22 cellular contexts compared by ENCODE assay signal in the genomic region with DNA sequence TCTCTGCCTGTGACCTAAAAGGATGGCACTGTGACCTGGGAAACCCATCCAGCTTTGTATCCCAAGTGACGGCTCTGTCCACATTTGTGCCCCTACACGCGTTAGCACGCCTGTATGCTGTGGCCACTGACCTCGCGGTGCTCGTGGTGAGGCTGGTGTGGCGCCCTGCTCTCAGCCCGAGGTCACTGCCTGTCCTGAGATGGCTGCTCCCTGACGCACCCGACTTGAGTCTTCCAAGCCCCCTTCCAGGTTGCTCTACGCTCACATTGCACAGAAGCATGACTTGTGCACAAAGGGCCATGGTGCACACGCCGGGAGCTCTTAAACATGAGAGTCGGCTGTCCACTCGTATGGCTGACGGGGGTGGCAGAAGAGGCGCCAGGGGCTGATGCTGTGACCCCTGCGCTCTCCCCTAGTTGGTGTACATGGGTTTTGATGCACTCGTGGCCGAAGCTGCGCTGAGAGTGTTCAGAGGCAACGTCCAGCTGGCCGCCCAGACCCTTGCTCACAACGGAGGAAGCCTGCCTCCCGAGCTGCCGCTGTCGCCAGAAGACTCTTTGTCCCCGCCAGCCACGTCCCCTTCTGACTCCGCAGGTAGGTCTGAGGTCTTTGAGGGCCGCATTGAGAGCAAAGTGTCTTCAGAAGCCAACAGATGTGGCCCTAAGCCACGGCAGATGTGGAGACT. TPM values are rescaled to one million over a fixed set of nuclear protein-coding genes. Genes with fewer than 3 reads are reported as not detected.
DNase-seq lines count a peak whose midpoint lies in the region; ATAC-seq and TF ChIP-seq lines count a peak whose summit lies in the region.
"Had no signal": no experiment of that assay in that cellular context is flagged by ENCODE, and none has a peak within 500 bp of the region (broad histone marks: within the 10 kb centered on the region; RNA-seq: fewer than 3 reads in every experiment).

No MANE protein-coding gene starts in this region.

- no peak overlapping the region for H3K4me3 Mint-ChIP-seq in natural killer cell treated with Interleukin-12 subunit alpha and Interleukin-12 subunit beta and Interleukin-15 and Interleukin-18, amount 100 ng/mL, for 72 hours
- H3K4me3 Mint-ChIP-seq in natural killer cell (no peak overlapping the region), T-helper 17 cell (no peak overlapping the region)
- H3K4me3 Mint-ChIP-seq in T-helper 2 cell treated with Interferon-gamma antibody and Interleukin-4, amounts not matched to agents 5 μg/mL and 100 μg/mL, for 36 hours = no peak overlapping the region

- H3K27ac ChIP-seq in Peyer's patch = no peak overlapping the region
- no peak overlapping the region for H3K27ac ChIP-seq in neuronal stem cell (replicated peaks; ENCODE audit: low read length)
- H3K27ac ChIP-seq in upper lobe of right lung = no peak overlapping the region
- H3K27ac ChIP-seq: A549, PC-9, RWPE1 had no signal

- no peak overlapping the region for H2BK15ac ChIP-seq in neuronal stem cell (ENCODE audit: low read length)

- DNase-seq in natural killer cell treated with Interleukin-12 subunit alpha and Interleukin-12 subunit beta and Interleukin-15 and Interleukin-18, amount 100 ng/mL, for 72 hours (ENCODE audit: low spot score) = peak; percentile 42
- DNase-seq in natural killer cell (no peak), Peyer's patch (peak in 2 of 3 donors; percentile 40 to 44), neuronal stem cell (ENCODE audit: low spot score) (no peak), upper lobe of right lung (peak; percentile 55), T-helper 17 cell (no peak)
- no peak for DNase-seq in stimulated activated CD8-positive, alpha-beta memory T cell treated with anti-CD3 and anti-CD28 coated beads, Interleukin-4, amount 100 ng/mL, for 48 hours
- DNase-seq in T-helper 2 cell treated with Interferon-gamma antibody and Interleukin-4, amounts not matched to agents 5 μg/mL and 100 μg/mL, for 36 hours (ENCODE audit: low spot score) = no peak
- DNase-seq: BE2C, DMS79, MM.1S, NCI-H1048, NCI-H1436, NCI-H187 treated with DMSO at 0.1 percent for 48 hours, NCI-H2227 treated with DMSO at 0.1 percent for 48 hours, NCI-H510A, NCI-H748 treated with DMSO at 0.1 percent for 48 hours, PC-9, SIG-M5, SK-N-SH had no signal

- peaks cover 0 to 9% of the 10 kb centered on the region in 2 donors for H3K4me1 Mint-ChIP-seq in natural killer cell treated with Interleukin-12 subunit alpha and Interleukin-12 subunit beta and Interleukin-15 and Interleukin-18, amount 100 ng/mL, for 72 hours (ENCODE audit: low read depth in 2 of 2)
- peaks cover 4 to 20% of the 10 kb centered on the region in 2 donors for H3K4me1 Mint-ChIP-seq in natural killer cell
- peaks cover 24% of the 10 kb centered on the region for H3K4me1 Mint-ChIP-seq in T-helper 17 cell
- H3K4me1 Mint-ChIP-seq in T-helper 2 cell treated with Interferon-gamma antibody and Interleukin-4, amounts not matched to agents 5 μg/mL and 100 μg/mL, for 36 hours (ENCODE audit: low read depth) = no peaks in the 10 kb centered on the region

- no peaks in the 10 kb centered on the region for H3K27me3 Mint-ChIP-seq in natural killer cell treated with Interleukin-12 subunit alpha and Interleukin-12 subunit beta and Interleukin-15 and Interleukin-18, amount 100 ng/mL, for 72 hours
- H3K27me3 Mint-ChIP-seq in natural killer cell (ENCODE audit: low read depth in 2 of 2) (no peaks in the 10 kb centered on the region), T-helper 17 cell (no peaks in the 10 kb centered on the region)
- H3K27me3 Mint-ChIP-seq in T-helper 2 cell treated with Interferon-gamma antibody and Interleukin-4, amounts not matched to agents 5 μg/mL and 100 μg/mL, for 36 hours (ENCODE audit: low read depth) = peaks cover 6% of the 10 kb centered on the region

- no peak overlapping the region for H3K4me2 ChIP-seq in neuronal stem cell (ENCODE audit: insufficient read depth, low read length, poor library complexity, severe bottlenecking)
- H3K4me2 ChIP-seq: A549, PC-9, SK-N-SH had no signal

- no peaks in the 10 kb centered on the region for H3K9me3 Mint-ChIP-seq in natural killer cell treated with Interleukin-12 subunit alpha and Interleukin-12 subunit beta and Interleukin-15 and Interleukin-18, amount 100 ng/mL, for 72 hours
- no peaks in the 10 kb centered on the region for H3K9me3 Mint-ChIP-seq in natural killer cell
- H3K9me3 Mint-ChIP-seq in T-helper 2 cell treated with Interferon-gamma antibody and Interleukin-4, amounts not matched to agents 5 μg/mL and 100 μg/mL, for 36 hours = no peaks in the 10 kb centered on the region

- H2AK5ac ChIP-seq in neuronal stem cell (ENCODE audit: low read depth, low read length) = no peak overlapping the region

- ATAC-seq in natural killer cell treated with Interleukin-12 subunit alpha and Interleukin-12 subunit beta and Interleukin-15 and Interleukin-18, amount 100 ng/mL, for 72 hours = no peak
- no peak for ATAC-seq in natural killer cell
- ATAC-seq in upper lobe of right lung = no peak
- no peak for ATAC-seq in T-helper 17 cell
- ATAC-seq: A549 had no signal

- no peak overlapping the region for H4K91ac ChIP-seq in neuronal stem cell (ENCODE audit: low read depth, low read length, poor library complexity)

- no peaks in the 10 kb centered on the region for H3K36me3 Mint-ChIP-seq in natural killer cell treated with Interleukin-12 subunit alpha and Interleukin-12 subunit beta and Interleukin-15 and Interleukin-18, amount 100 ng/mL, for 72 hours
- H3K36me3 Mint-ChIP-seq in natural killer cell (peaks cover 16% of the 10 kb centered on the region), T-helper 17 cell (ENCODE audit: low read depth) (peaks cover 5% of the 10 kb centered on the region)
- peaks cover 29% of the 10 kb centered on the region for H3K36me3 Mint-ChIP-seq in T-helper 2 cell treated with Interferon-gamma antibody and Interleukin-4, amounts not matched to agents 5 μg/mL and 100 μg/mL, for 36 hours (ENCODE audit: low read depth)

- peaks cover 2% of the 10 kb centered on the region for H3K79me1 ChIP-seq in neuronal stem cell (ENCODE audit: low read depth, low read length)

- H3K9me3 ChIP-seq in Peyer's patch (no peaks in the 10 kb centered on the region), neuronal stem cell (replicated peaks in 1 of 2; ENCODE audit: control insufficient read depth in 2 of 2, insufficient read depth in 1 of 2, low read depth in 1 of 2, low read length in 2 of 2) (no peaks in the 10 kb centered on the region), upper lobe of right lung (no peaks in the 10 kb centered on the region), T-helper 17 cell (ENCODE audit: control insufficient read depth, low read length, poor library complexity, severe bottlenecking) (no peaks in the 10 kb centered on the region)
- H3K9me3 ChIP-seq: A549, BE2C, SK-N-SH had no signal

- no peak for TF ChIP-seq CTCF in natural killer cell (IDR thresholded peaks at IDR 0.05)
- no peak for TF ChIP-seq CTCF in Peyer's patch (IDR thresholded peaks at IDR 0.05)
- no peak for TF ChIP-seq CTCF in upper lobe of right lung (IDR thresholded peaks at IDR 0.05)

- intact Hi-C loops in natural killer cell (cut with micrococcal nuclease) = no loop called here
- intact Hi-C loops in upper lobe of right lung (cut with DNase I) = no loop called here

- no peak overlapping the region for H3K18ac ChIP-seq in neuronal stem cell (ENCODE audit: low read length)

- peak overlapping the region; percentile 23 for H3K14ac ChIP-seq in neuronal stem cell (ENCODE audit: low read length)

- H2BK12ac ChIP-seq in neuronal stem cell (ENCODE audit: low read length) = no peak overlapping the region

- no peak overlapping the region for H2BK120ac ChIP-seq in neuronal stem cell (ENCODE audit: low read depth, low read length)

- H2AFZ ChIP-seq in neuronal stem cell (ENCODE audit: low read length) = no peak overlapping the region
- H2AFZ ChIP-seq: PC-9 had no signal

- H3K4ac ChIP-seq in neuronal stem cell (ENCODE audit: low read length) = no peak overlapping the region

- H3K27me3 ChIP-seq in Peyer's patch (peaks cover 0 to 2% of the 10 kb centered on the region in 2 donors), neuronal stem cell (ENCODE audit: control insufficient read depth in 3 of 3, insufficient read depth in 3 of 3, low read depth in 1 of 3, low read length in 3 of 3) (peaks cover 0 to 3% (median 0%) of the 10 kb centered on the region in 3 experiments), upper lobe of right lung (peaks cover 4% of the 10 kb centered on the region)
- H3K27me3 ChIP-seq: BE2C had no signal

- no peak for TF ChIP-seq POLR2A in Peyer's patch (IDR thresholded peaks at IDR 0.05)

- no CpG with 5 or more reads among the region's 33 CpGs for WGBS in neuronal stem cell (ENCODE audit: extremely low coverage in 2 of 2, insufficient read length in 2 of 2, insufficient replicate concordance in 1 of 2), 2 donors

- H3K27ac Mint-ChIP-seq in natural killer cell treated with Interleukin-12 subunit alpha and Interleukin-12 subunit beta and Interleukin-15 and Interleukin-18, amount 100 ng/mL, for 72 hours = no peak overlapping the region
- H3K27ac Mint-ChIP-seq in natural killer cell (no peak overlapping the region), T-helper 17 cell (no peak overlapping the region)
- H3K27ac Mint-ChIP-seq in T-helper 2 cell treated with Interferon-gamma antibody and Interleukin-4, amounts not matched to agents 5 μg/mL and 100 μg/mL, for 36 hours = no peak overlapping the region

- peaks cover 0 to 68% (median 0%) of the 10 kb centered on the region in 3 donors for H3K36me3 ChIP-seq in Peyer's patch
- peaks cover 43 to 70% of the 10 kb centered on the region in 2 donors for H3K36me3 ChIP-seq in neuronal stem cell (replicated peaks in 1 of 2; ENCODE audit: control insufficient read depth in 2 of 2, insufficient read depth in 2 of 2, low read length in 2 of 2)
- H3K36me3 ChIP-seq in upper lobe of right lung = peaks cover 62% of the 10 kb centered on the region
- H3K36me3 ChIP-seq: BE2C had no signal

- peak overlapping the region; percentile 97 for H3K23ac ChIP-seq in neuronal stem cell (ENCODE audit: low read depth, low read length, poor library complexity)

- peak overlapping the region; percentile 43 for H2BK5ac ChIP-seq in neuronal stem cell (ENCODE audit: low read length)

- H3K9ac ChIP-seq in neuronal stem cell (ENCODE audit: low read depth, low read length, poor library complexity) = no peak overlapping the region
- H3K9ac ChIP-seq: SK-N-SH had no signal

- H3K4me3 ChIP-seq in Peyer's patch = no peak overlapping the region
- H3K4me3 ChIP-seq in neuronal stem cell (ENCODE audit: low read length in 2 of 2) = no peak overlapping the region
- H3K4me3 ChIP-seq in upper lobe of right lung = no peak overlapping the region
- H3K4me3 ChIP-seq: A549, PC-9 had no signal

- H3K4me1 ChIP-seq in Peyer's patch (peaks cover 0 to 10% (median 5%) of the 10 kb centered on the region in 4 donors), neuronal stem cell (ENCODE audit: control insufficient read depth in 2 of 2, insufficient read depth in 1 of 2, low read depth in 1 of 2, low read length in 2 of 2) (peaks cover 4 to 10% of the 10 kb centered on the region in 2 donors), upper lobe of right lung (peaks cover 4% of the 10 kb centered on the region)
- H3K4me1 ChIP-seq: A549, BE2C had no signal

- H4K8ac ChIP-seq in neuronal stem cell (ENCODE audit: low read depth, low read length) = no peak overlapping the region

RNA-seq across cellular contexts. Expression of gene WDR86, which starts 33.5 kb away (rescaled TPM):
- total RNA-seq in natural killer cell treated with Interleukin-12 subunit alpha and Interleukin-12 subunit beta and Interleukin-15 and Interleukin-18, amount 100 ng/mL, for 72 hours = not detected
- total RNA-seq in natural killer cell (1 to 10 TPM; 1.6 to 4.6 (median 2.1) TPM), Peyer's patch (10 to 100 TPM in 1 of 4 donors, 1 to 10 TPM in 2, not detected in 1; 5.9 to 13.2 (median 6.6) TPM), upper lobe of right lung (1.3 TPM), T-helper 17 cell (10 to 100 TPM in 1 of 2 donors, 1 to 10 TPM in 1; 9.7 to 24.4 TPM)
- polyA plus RNA-seq in neuronal stem cell (2013, experiment 1 of 2) = 20.7 TPM
- 20.8 TPM for polyA plus RNA-seq in neuronal stem cell (2013, experiment 2 of 2)

RNA-seq across cellular contexts. Expression of gene NUB1, which starts 34.7 kb away (rescaled TPM):
- 10 to 100 TPM; 53.6 to 66.9 TPM for total RNA-seq in natural killer cell treated with Interleukin-12 subunit alpha and Interleukin-12 subunit beta and Interleukin-15 and Interleukin-18, amount 100 ng/mL, for 72 hours
- total RNA-seq in natural killer cell (100 to 1,000 TPM; 110 to 113 (median 111) TPM), Peyer's patch (10 to 100 TPM; 66.4 to 90.8 (median 68.2) TPM), upper lobe of right lung (55.2 TPM), T-helper 17 cell (10 to 100 TPM; 71.9 to 87.2 TPM)
- polyA plus RNA-seq in neuronal stem cell (2013, experiment 1 of 2) = 74.1 TPM
- polyA plus RNA-seq in neuronal stem cell (2013, experiment 2 of 2) = 73.2 TPM

Comparison
In these comparisons a context has a peak if more than half of its experiments do, and no peak if none do; other contexts are left out.
1. DNase-seq: peak in natural killer cell treated with Interleukin-12 subunit alpha and Interleukin-12 subunit beta and Interleukin-15 and Interleukin-18, amount 100 ng/mL, for 72 hours (single experiment), Peyer's patch (2 of 3) and upper lobe of right lung (single experiment); none in natural killer cell (single experiment), neuronal stem cell (single experiment), T-helper 17 cell (0 of 3), stimulated activated CD8-positive, alpha-beta memory T cell treated with anti-CD3 and anti-CD28 coated beads, Interleukin-4, amount 100 ng/mL, for 48 hours (single experiment) and T-helper 2 cell treated with Interferon-gamma antibody and Interleukin-4, amounts not matched to agents 5 μg/mL and 100 μg/mL, for 36 hours (single experiment).